Comparison of ENCODE assay signal across 1 cellular context in genomic region chr3:9403463-9403862, GRCh38.
A peak's percentile ranks its signal among the peaks of the same experiment; 100 is the strongest.
TF ChIP-seq lines count a peak whose summit lies in the region.

No MANE protein-coding gene starts in this region.

TF ChIP-seq in HEK293, 187 proteins besides CTCF, POLR2A, EP300 and RAD21:
- TF ChIP-seq, protein P1, sequence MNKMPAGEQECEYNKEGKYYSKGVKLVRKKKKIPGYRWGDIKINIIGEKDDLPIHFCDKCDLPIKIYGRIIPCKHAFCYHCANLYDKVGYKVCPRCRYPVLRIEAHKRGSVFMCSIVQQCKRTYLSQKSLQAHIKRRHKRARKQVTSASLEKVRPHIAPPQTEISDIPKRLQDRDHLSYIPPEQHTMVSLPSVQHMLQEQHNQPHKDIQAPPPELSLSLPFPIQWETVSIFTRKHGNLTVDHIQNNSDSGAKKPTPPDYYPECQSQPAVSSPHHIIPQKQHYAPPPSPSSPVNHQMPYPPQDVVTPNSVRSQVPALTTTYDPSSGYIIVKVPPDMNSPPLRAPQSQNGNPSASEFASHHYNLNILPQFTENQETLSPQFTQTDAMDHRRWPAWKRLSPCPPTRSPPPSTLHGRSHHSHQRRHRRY (tag by site-specific recombination; IDR thresholded peaks at IDR 0.05), result no peak
- TF ChIP-seq ZNF521 (tag by site-specific recombination; IDR thresholded peaks at IDR 0.05), result no peak
- no peak for TF ChIP-seq ZSCAN16 (tag by site-specific recombination; IDR thresholded peaks at IDR 0.05)
- TF ChIP-seq ZBTB44 (tag by site-specific recombination; IDR thresholded peaks at IDR 0.05), result no peak
- no peak for TF ChIP-seq ZNF174 (tag by site-specific recombination; IDR thresholded peaks at IDR 0.05)
- no peak for TF ChIP-seq FEZF1 (tag by site-specific recombination; IDR thresholded peaks at IDR 0.05)
- TF ChIP-seq SETDB1 (IDR thresholded peaks at IDR 0.05; ENCODE audit: insufficient read length, low read length), result no peak
- TF ChIP-seq, protein P2, sequence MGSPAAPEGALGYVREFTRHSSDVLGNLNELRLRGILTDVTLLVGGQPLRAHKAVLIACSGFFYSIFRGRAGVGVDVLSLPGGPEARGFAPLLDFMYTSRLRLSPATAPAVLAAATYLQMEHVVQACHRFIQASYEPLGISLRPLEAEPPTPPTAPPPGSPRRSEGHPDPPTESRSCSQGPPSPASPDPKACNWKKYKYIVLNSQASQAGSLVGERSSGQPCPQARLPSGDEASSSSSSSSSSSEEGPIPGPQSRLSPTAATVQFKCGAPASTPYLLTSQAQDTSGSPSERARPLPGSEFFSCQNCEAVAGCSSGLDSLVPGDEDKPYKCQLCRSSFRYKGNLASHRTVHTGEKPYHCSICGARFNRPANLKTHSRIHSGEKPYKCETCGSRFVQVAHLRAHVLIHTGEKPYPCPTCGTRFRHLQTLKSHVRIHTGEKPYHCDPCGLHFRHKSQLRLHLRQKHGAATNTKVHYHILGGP (tag by site-specific recombination; IDR thresholded peaks at IDR 0.05), result peak; percentile 84
- TF ChIP-seq IKZF3 (tag by site-specific recombination; IDR thresholded peaks at IDR 0.05), result peak; percentile 26; the same call in 1 of the 2 replicates
- no peak for TF ChIP-seq ZNF239 (tag by site-specific recombination; IDR thresholded peaks at IDR 0.05)
- no peak for TF ChIP-seq HIC1 (tag by site-specific recombination; IDR thresholded peaks at IDR 0.05)
- no peak for TF ChIP-seq ZBTB48 (tag by site-specific recombination; IDR thresholded peaks at IDR 0.05)
- no peak for TF ChIP-seq ZNF571 (tag by site-specific recombination; IDR thresholded peaks at IDR 0.05)
- TF ChIP-seq ZNF544 (tag by site-specific recombination; IDR thresholded peaks at IDR 0.05), result no peak
- TF ChIP-seq ZNF610 (tag by site-specific recombination; IDR thresholded peaks at IDR 0.05; ENCODE audit: borderline replicate concordance), result no peak
- no peak for TF ChIP-seq ZNF214 (tag by site-specific recombination; IDR thresholded peaks at IDR 0.05; ENCODE audit: borderline replicate concordance)
